ENCODE assay signal across 23 cellular contexts in the genomic region with DNA sequence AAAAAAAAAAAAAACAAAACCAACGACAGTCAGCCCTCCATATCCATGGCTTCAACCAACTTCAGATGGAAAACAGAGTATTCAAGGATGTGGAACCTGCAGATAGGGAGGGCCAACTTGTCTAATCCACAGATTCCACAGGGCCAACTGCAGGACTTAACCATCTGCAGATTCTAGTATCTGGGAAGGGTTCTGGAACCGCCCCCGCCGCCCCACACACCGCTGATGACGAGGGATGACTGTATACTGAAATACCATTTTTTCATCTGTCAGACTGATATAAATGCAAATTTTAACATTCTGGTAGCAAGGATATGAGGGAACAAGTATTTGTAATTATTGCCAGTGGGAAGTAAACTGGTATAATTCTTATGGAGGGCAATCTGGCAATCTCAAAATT. TPM values are rescaled to one million over a fixed set of nuclear protein-coding genes. Genes with fewer than 3 reads are reported as not detected.
DNase-seq lines count a peak whose midpoint lies in the region; ATAC-seq and TF ChIP-seq lines count a peak whose summit lies in the region.
"Had no signal": no experiment of that assay in that cellular context is flagged by ENCODE, and none has a peak within 500 bp of the region (broad histone marks: within the 10 kb centered on the region; RNA-seq: fewer than 3 reads in every experiment).

No MANE protein-coding gene starts in this region.

- intact Hi-C loops in CD8-positive, alpha-beta T cell (cut with DNase I, micrococcal nuclease), result no loop called here
- intact Hi-C loops in dorsolateral prefrontal cortex (cut with DNase I), result no loop called here
- intact Hi-C loops in naive thymus-derived CD4-positive, alpha-beta T cell (cut with micrococcal nuclease), result no loop called here

- peaks cover 87% of the 10 kb centered on the region for H3K36me3 Mint-ChIP-seq in CD8-positive, alpha-beta T cell
- H3K36me3 Mint-ChIP-seq in naive thymus-derived CD4-positive, alpha-beta T cell, result peaks cover 14 to 56% (median 31%) of the 10 kb centered on the region in 5 donors

- ATAC-seq in CD8-positive, alpha-beta T cell, result no peak
- ATAC-seq in naive thymus-derived CD4-positive, alpha-beta T cell, result no peak
- ATAC-seq in GM21367 (IDR thresholded peaks at IDR 0.05; ENCODE audit: unreplicated experiment) (no peak), GM18873 (IDR thresholded peaks at IDR 0.05; ENCODE audit: low FRiP score, unreplicated experiment) (no peak)
- ATAC-seq: GM12878, HepG2, Panc1 had no signal

- CTCF ChIA-PET in CD8-positive, alpha-beta T cell (lab: Charles Lee), result interaction anchor here (1.2 to 1.4 kb wide), 2 partner anchors 14 to 31 kb away, joined by 3 read pairs; no protein-coding TSS in a partner anchor
- CTCF ChIA-PET in naive thymus-derived CD4-positive, alpha-beta T cell (lab: Charles Lee), result no interaction called here

- peaks cover 10% of the 10 kb centered on the region for H3K4me1 ChIP-seq in CD8-positive, alpha-beta T cell (ENCODE audit: insufficient read depth, low read length)
- peaks cover 0 to 14% of the 10 kb centered on the region in 2 donors for H3K4me1 ChIP-seq in naive thymus-derived CD4-positive, alpha-beta T cell (ENCODE audit: control insufficient read depth in 2 of 2, insufficient read depth in 2 of 2, low read length in 2 of 2)

- H3K9me3 ChIP-seq in CD8-positive, alpha-beta T cell (ENCODE audit: low read length), result no peaks in the 10 kb centered on the region
- H3K9me3 ChIP-seq in naive thymus-derived CD4-positive, alpha-beta T cell (ENCODE audit: control insufficient read depth in 2 of 3, low read length in 3 of 3), result no peaks in the 10 kb centered on the region
- H3K9me3 ChIP-seq: MG63 had no signal

- no peaks in the 10 kb centered on the region for H3K27me3 Mint-ChIP-seq in CD8-positive, alpha-beta T cell (ENCODE audit: low read depth)
- H3K27me3 Mint-ChIP-seq in naive thymus-derived CD4-positive, alpha-beta T cell, result no peaks in the 10 kb centered on the region
- H3K27me3 Mint-ChIP-seq: CD8-positive, alpha-beta memory T cell had no signal

- no peak overlapping the region for H3K4me3 Mint-ChIP-seq in CD8-positive, alpha-beta T cell
- H3K4me3 Mint-ChIP-seq in naive thymus-derived CD4-positive, alpha-beta T cell, result no peak overlapping the region
- H3K4me3 Mint-ChIP-seq: CD8-positive, alpha-beta memory T cell had no signal

- TF ChIP-seq CTCF in CD8-positive, alpha-beta T cell (IDR thresholded peaks at IDR 0.05), result no peak
- TF ChIP-seq CTCF in dorsolateral prefrontal cortex (IDR thresholded peaks at IDR 0.05 in 54 of 56, conservative IDR thresholded peaks at IDR 0.05 in 2 of 56; ENCODE audit: low read depth in 1 of 56, partially characterized antibody in 56 of 56), result no peak

- DNase-seq in Ammon's horn (ENCODE audit: low spot score) (peak; percentile 48), dorsolateral prefrontal cortex (peak in 8 of 10 donors; percentile 31 to 78 (median 61)), kidney tubule cell (ENCODE audit: low spot score) (no peak)
- DNase-seq in CD8-positive, alpha-beta T cell, result no peak
- DNase-seq in naive thymus-derived CD4-positive, alpha-beta T cell, result no peak
- no peak for DNase-seq in stimulated activated CD4-positive, alpha-beta T cell treated with anti-CD3 and anti-CD28 coated beads, Interleukin-4, amount 100 ng/mL, for 1 hour
- DNase-seq: C1 segment of cervical spinal cord; CD8-positive, alpha-beta memory T cell; DMS 273 treated with DMSO at 0.1 percent for 48 hours; DMS79; EL; GDM1; MG63; NCI-H2029 treated with DMSO at 0.1 percent for 48 hours; NCI-H446 treated with DMSO at 0.1 percent for 48 hours; NCI-H526; SHP77 had no signal

- no peak overlapping the region for H3K4me3 ChIP-seq in CD8-positive, alpha-beta T cell (ENCODE audit: low read depth, low read length)
- H3K4me3 ChIP-seq in dorsolateral prefrontal cortex, result no peak overlapping the region
- H3K4me3 ChIP-seq in naive thymus-derived CD4-positive, alpha-beta T cell (ENCODE audit: low read length), result no peak overlapping the region
- H3K4me3 ChIP-seq: GM12878, MG63 had no signal

- H3K9me3 Mint-ChIP-seq in CD8-positive, alpha-beta T cell, result no peaks in the 10 kb centered on the region
- peaks cover 0 to 1% (median 0%) of the 10 kb centered on the region in 11 donors for H3K9me3 Mint-ChIP-seq in naive thymus-derived CD4-positive, alpha-beta T cell
- H3K9me3 Mint-ChIP-seq: CD8-positive, alpha-beta memory T cell had no signal

- peaks cover 30% of the 10 kb centered on the region for H3K36me3 ChIP-seq in CD8-positive, alpha-beta T cell (ENCODE audit: insufficient read depth, low read length)
- peaks cover 9 to 72% (median 12%) of the 10 kb centered on the region in 3 experiments for H3K36me3 ChIP-seq in naive thymus-derived CD4-positive, alpha-beta T cell (ENCODE audit: control insufficient read depth in 2 of 3, insufficient read depth in 3 of 3, low read length in 3 of 3)

- H3K27me3 ChIP-seq in CD8-positive, alpha-beta T cell (ENCODE audit: insufficient read depth, low read length), result no peaks in the 10 kb centered on the region
- no peaks in the 10 kb centered on the region for H3K27me3 ChIP-seq in dorsolateral prefrontal cortex
- H3K27me3 ChIP-seq in naive thymus-derived CD4-positive, alpha-beta T cell (ENCODE audit: control insufficient read depth in 2 of 2, insufficient read depth in 2 of 2, low read length in 2 of 2), result no peaks in the 10 kb centered on the region
- H3K27me3 ChIP-seq: MG63 had no signal

- H3K27ac ChIP-seq in CD8-positive, alpha-beta T cell (ENCODE audit: low read depth, low read length), result no peak overlapping the region
- peak overlapping the region in 53 of 59 donors; percentile 0 to 87 (median 65) for H3K27ac ChIP-seq in dorsolateral prefrontal cortex
- H3K27ac ChIP-seq in naive thymus-derived CD4-positive, alpha-beta T cell (ENCODE audit: low read depth, low read length), result no peak overlapping the region
- H3K27ac ChIP-seq: RWPE1 had no signal

- H3K27ac Mint-ChIP-seq in CD8-positive, alpha-beta T cell, result peak overlapping the region; percentile 77
- peak overlapping the region in 5 of 9 donors; percentile 19 to 75 (median 40) for H3K27ac Mint-ChIP-seq in naive thymus-derived CD4-positive, alpha-beta T cell

- POLR2A ChIA-PET in CD8-positive, alpha-beta T cell (lab: Charles Lee), result no interaction called here
- POLR2A ChIA-PET in naive thymus-derived CD4-positive, alpha-beta T cell (lab: Charles Lee), result no interaction called here

- peaks cover 24% of the 10 kb centered on the region for H3K4me1 Mint-ChIP-seq in CD8-positive, alpha-beta T cell (ENCODE audit: low read depth)
- H3K4me1 Mint-ChIP-seq in naive thymus-derived CD4-positive, alpha-beta T cell, result peaks cover 26 to 65% (median 50%) of the 10 kb centered on the region in 7 donors

RNA-seq across cellular contexts. Expression of gene ADPGK, which starts 29.5 kb away (rescaled TPM):
- 100 to 1,000 TPM; 113 to 120 TPM for total RNA-seq in CD8-positive, alpha-beta T cell
- 10 to 100 TPM; 18.9 to 53.0 (median 30.7) TPM for total RNA-seq in dorsolateral prefrontal cortex
- 100 to 1,000 TPM in 1 of 5 experiments, 10 to 100 TPM in 4; 96.2 to 129 (median 98.2) TPM for total RNA-seq in naive thymus-derived CD4-positive, alpha-beta T cell
- 100 to 1,000 TPM in 1 of 2 donors, 10 to 100 TPM in 1; 79.8 to 107 TPM for polyA plus RNA-seq in naive thymus-derived CD4-positive, alpha-beta T cell

Comparison
In these comparisons a context has a peak if more than half of its experiments do, and no peak if none do; other contexts are left out.
1. DNase-seq: peak in Ammon's horn (single experiment) and dorsolateral prefrontal cortex (8 of 10); none in CD8-positive, alpha-beta T cell (0 of 7), naive thymus-derived CD4-positive, alpha-beta T cell (0 of 9), stimulated activated CD4-positive, alpha-beta T cell treated with anti-CD3 and anti-CD28 coated beads, Interleukin-4, amount 100 ng/mL, for 1 hour (single experiment) and kidney tubule cell (single experiment).
2. H3K27ac ChIP-seq: peak in dorsolateral prefrontal cortex (53 of 59); none in CD8-positive, alpha-beta T cell (single experiment) and naive thymus-derived CD4-positive, alpha-beta T cell (single experiment).